ENCODE assay signal across 1 cellular context in the genomic region with DNA sequence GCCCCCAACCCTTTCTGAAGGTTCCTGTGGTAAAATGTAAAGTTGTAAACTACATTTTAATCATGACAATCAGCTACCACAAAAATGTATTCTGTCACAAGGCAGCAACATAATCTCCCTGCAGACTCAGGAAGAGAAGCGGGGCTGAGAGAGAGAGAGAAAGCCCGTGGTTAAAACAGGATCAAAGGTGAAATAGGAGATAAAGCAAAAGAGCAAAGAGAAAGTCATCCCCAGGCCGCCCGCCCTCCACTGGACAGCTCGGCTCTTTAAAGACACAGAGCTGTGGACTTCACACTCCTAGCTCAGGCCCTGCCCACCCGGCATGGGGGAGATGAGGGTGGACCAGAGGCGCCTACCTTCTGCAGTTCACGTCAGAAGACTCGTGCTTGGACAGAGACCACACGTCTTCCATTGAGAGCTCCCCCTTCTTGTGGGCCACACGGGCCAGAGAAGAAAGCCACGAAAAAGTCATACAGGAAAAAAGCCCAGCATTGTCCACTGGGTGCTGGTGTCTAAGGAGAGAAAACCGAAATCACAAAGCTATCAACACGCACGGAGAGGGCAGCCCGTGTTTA.
TF ChIP-seq lines count a peak whose summit lies in the region.

No MANE protein-coding gene starts in this region.

TF ChIP-seq in K562, 482 proteins besides CTCF, POLR2A, EP300 and RAD21 (continued from another document and continues in another):
- TF ChIP-seq ARID3A (IDR thresholded peaks at IDR 0.05; ENCODE audit: borderline replicate concordance, low read depth, low read length) (peak; percentile 74; the same call in 1 of the 2 replicates), ZKSCAN1 (IDR thresholded peaks at IDR 0.05; ENCODE audit: low read depth, low read length) (no peak), TEAD2 (tag; IDR thresholded peaks at IDR 0.05) (no peak), ZNF184 (CRISPR knock-in tag; IDR thresholded peaks at IDR 0.05) (no peak), RAD51 (IDR thresholded peaks at IDR 0.05; ENCODE audit: borderline replicate concordance, low read depth) (0 out of 2 replicates have a peak, but pooled peaks have one; percentile 21), KDM5B (IDR thresholded peaks at IDR 0.05; ENCODE audit: insufficient replicate concordance, low read depth, low read length) (no peak), SRSF3 (IDR thresholded peaks at IDR 0.05; ENCODE audit: insufficient read depth, low read length) (no peak), BHLHE40 (IDR thresholded peaks at IDR 0.05; ENCODE audit: low read length) (peak; percentile 38; the same call in 1 of the 2 replicates), SMARCA5 (IDR thresholded peaks at IDR 0.05) (no peak), RBM34 (IDR thresholded peaks at IDR 0.05; ENCODE audit: borderline replicate concordance, insufficient read depth, low read length) (no peak), ZC3H11A (IDR thresholded peaks at IDR 0.05; ENCODE audit: low read depth, low read length) (no peak), ZNF507 (tag; conservative IDR thresholded peaks at IDR 0.05) (no peak), ZNF707 (CRISPR knock-in tag; conservative IDR thresholded peaks at IDR 0.05) (no peak), ARHGAP35 (IDR thresholded peaks at IDR 0.05; ENCODE audit: partially characterized antibody) (no peak), GATA2 (CRISPR knock-in tag; IDR thresholded peaks at IDR 0.05) (peak; percentile 85), CCNT2 (IDR thresholded peaks at IDR 0.05; ENCODE audit: borderline replicate concordance, extremely low read depth, insufficient read length, low read depth, low read length) (no peak), CBX8 (IDR thresholded peaks at IDR 0.05; ENCODE audit: borderline replicate concordance, extremely low read depth, low read depth, low read length, poor library complexity, severe bottlenecking) (no peak), ZEB2 (IDR thresholded peaks at IDR 0.05) (peak; percentile 73; the same call in 1 of the 2 replicates), TOE1 (IDR thresholded peaks at IDR 0.05; ENCODE audit: borderline replicate concordance) (peak; percentile 63; the same call in 1 of the 2 replicates), TOE1 (CRISPR knock-in tag; IDR thresholded peaks at IDR 0.05; ENCODE audit: borderline replicate concordance, low read depth) (no peak), KAT2B (IDR thresholded peaks at IDR 0.05; ENCODE audit: low read depth, low read length) (no peak), USF1 (CRISPR knock-in tag; IDR thresholded peaks at IDR 0.05) (no peak), POLR3G (IDR thresholded peaks at IDR 0.05; ENCODE audit: extremely low read depth, insufficient read length, insufficient replicate concordance) (no peak), POLR2H (tag; IDR thresholded peaks at IDR 0.05; ENCODE audit: low read depth) (no peak), L3MBTL2 (IDR thresholded peaks at IDR 0.05) (peak; percentile 68), MXI1 (IDR thresholded peaks at IDR 0.05; ENCODE audit: low read depth, low read length) (no peak), CBFA2T2 (conservative IDR thresholded peaks at IDR 0.05) (peak; percentile 71), NELFE (IDR thresholded peaks at IDR 0.05; ENCODE audit: insufficient read depth, insufficient read length) (no peak), ETV5 (CRISPR knock-in tag; IDR thresholded peaks at IDR 0.05; ENCODE audit: low read depth) (peak; percentile 59; the same call in 1 of the 2 replicates), CBX1 (IDR thresholded peaks at IDR 0.05; ENCODE audit: low read depth) (no peak), TSC22D4 (tag; IDR thresholded peaks at IDR 0.05) (no peak), ETV1 (tag; conservative IDR thresholded peaks at IDR 0.05; ENCODE audit: low read depth) (peak; percentile 84), NFATC3 (IDR thresholded peaks at IDR 0.05) (no peak), E2F3 (CRISPR knock-in tag; IDR thresholded peaks at IDR 0.05) (no peak), ZKSCAN3 (CRISPR knock-in tag; IDR thresholded peaks at IDR 0.05) (no peak), JUNB (CRISPR knock-in tag; conservative IDR thresholded peaks at IDR 0.05) (no peak), ZSCAN29 (IDR thresholded peaks at IDR 0.05) (no peak), ESRRA (IDR thresholded peaks at IDR 0.05; ENCODE audit: borderline replicate concordance, low read depth) (peak; percentile 88), ZC3H8 (IDR thresholded peaks at IDR 0.05) (no peak), RFX1 (IDR thresholded peaks at IDR 0.05) (no peak), ARID1B (IDR thresholded peaks at IDR 0.05) (peak; percentile 89)
- TF ChIP-seq, protein P1, sequence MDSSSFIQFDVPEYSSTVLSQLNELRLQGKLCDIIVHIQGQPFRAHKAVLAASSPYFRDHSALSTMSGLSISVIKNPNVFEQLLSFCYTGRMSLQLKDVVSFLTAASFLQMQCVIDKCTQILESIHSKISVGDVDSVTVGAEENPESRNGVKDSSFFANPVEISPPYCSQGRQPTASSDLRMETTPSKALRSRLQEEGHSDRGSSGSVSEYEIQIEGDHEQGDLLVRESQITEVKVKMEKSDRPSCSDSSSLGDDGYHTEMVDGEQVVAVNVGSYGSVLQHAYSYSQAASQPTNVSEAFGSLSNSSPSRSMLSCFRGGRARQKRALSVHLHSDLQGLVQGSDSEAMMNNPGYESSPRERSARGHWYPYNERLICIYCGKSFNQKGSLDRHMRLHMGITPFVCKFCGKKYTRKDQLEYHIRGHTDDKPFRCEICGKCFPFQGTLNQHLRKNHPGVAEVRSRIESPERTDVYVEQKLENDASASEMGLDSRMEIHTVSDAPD (CRISPR knock-in tag; IDR thresholded peaks at IDR 0.05), result no peak
- TF ChIP-seq, protein P2, sequence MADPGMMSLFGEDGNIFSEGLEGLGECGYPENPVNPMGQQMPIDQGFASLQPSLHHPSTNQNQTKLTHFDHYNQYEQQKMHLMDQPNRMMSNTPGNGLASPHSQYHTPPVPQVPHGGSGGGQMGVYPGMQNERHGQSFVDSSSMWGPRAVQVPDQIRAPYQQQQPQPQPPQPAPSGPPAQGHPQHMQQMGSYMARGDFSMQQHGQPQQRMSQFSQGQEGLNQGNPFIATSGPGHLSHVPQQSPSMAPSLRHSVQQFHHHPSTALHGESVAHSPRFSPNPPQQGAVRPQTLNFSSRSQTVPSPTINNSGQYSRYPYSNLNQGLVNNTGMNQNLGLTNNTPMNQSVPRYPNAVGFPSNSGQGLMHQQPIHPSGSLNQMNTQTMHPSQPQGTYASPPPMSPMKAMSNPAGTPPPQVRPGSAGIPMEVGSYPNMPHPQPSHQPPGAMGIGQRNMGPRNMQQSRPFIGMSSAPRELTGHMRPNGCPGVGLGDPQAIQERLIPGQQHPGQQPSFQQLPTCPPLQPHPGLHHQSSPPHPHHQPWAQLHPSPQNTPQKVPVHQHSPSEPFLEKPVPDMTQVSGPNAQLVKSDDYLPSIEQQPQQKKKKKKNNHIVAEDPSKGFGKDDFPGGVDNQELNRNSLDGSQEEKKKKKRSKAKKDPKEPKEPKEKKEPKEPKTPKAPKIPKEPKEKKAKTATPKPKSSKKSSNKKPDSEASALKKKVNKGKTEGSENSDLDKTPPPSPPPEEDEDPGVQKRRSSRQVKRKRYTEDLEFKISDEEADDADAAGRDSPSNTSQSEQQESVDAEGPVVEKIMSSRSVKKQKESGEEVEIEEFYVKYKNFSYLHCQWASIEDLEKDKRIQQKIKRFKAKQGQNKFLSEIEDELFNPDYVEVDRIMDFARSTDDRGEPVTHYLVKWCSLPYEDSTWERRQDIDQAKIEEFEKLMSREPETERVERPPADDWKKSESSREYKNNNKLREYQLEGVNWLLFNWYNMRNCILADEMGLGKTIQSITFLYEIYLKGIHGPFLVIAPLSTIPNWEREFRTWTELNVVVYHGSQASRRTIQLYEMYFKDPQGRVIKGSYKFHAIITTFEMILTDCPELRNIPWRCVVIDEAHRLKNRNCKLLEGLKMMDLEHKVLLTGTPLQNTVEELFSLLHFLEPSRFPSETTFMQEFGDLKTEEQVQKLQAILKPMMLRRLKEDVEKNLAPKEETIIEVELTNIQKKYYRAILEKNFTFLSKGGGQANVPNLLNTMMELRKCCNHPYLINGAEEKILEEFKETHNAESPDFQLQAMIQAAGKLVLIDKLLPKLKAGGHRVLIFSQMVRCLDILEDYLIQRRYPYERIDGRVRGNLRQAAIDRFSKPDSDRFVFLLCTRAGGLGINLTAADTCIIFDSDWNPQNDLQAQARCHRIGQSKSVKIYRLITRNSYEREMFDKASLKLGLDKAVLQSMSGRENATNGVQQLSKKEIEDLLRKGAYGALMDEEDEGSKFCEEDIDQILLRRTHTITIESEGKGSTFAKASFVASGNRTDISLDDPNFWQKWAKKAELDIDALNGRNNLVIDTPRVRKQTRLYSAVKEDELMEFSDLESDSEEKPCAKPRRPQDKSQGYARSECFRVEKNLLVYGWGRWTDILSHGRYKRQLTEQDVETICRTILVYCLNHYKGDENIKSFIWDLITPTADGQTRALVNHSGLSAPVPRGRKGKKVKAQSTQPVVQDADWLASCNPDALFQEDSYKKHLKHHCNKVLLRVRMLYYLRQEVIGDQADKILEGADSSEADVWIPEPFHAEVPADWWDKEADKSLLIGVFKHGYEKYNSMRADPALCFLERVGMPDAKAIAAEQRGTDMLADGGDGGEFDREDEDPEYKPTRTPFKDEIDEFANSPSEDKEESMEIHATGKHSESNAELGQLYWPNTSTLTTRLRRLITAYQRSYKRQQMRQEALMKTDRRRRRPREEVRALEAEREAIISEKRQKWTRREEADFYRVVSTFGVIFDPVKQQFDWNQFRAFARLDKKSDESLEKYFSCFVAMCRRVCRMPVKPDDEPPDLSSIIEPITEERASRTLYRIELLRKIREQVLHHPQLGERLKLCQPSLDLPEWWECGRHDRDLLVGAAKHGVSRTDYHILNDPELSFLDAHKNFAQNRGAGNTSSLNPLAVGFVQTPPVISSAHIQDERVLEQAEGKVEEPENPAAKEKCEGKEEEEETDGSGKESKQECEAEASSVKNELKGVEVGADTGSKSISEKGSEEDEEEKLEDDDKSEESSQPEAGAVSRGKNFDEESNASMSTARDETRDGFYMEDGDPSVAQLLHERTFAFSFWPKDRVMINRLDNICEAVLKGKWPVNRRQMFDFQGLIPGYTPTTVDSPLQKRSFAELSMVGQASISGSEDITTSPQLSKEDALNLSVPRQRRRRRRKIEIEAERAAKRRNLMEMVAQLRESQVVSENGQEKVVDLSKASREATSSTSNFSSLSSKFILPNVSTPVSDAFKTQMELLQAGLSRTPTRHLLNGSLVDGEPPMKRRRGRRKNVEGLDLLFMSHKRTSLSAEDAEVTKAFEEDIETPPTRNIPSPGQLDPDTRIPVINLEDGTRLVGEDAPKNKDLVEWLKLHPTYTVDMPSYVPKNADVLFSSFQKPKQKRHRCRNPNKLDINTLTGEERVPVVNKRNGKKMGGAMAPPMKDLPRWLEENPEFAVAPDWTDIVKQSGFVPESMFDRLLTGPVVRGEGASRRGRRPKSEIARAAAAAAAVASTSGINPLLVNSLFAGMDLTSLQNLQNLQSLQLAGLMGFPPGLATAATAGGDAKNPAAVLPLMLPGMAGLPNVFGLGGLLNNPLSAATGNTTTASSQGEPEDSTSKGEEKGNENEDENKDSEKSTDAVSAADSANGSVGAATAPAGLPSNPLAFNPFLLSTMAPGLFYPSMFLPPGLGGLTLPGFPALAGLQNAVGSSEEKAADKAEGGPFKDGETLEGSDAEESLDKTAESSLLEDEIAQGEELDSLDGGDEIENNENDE (IDR thresholded peaks at IDR 0.05; ENCODE audit: low read depth, low read length), result no peak
- TF ChIP-seq, protein P3, sequence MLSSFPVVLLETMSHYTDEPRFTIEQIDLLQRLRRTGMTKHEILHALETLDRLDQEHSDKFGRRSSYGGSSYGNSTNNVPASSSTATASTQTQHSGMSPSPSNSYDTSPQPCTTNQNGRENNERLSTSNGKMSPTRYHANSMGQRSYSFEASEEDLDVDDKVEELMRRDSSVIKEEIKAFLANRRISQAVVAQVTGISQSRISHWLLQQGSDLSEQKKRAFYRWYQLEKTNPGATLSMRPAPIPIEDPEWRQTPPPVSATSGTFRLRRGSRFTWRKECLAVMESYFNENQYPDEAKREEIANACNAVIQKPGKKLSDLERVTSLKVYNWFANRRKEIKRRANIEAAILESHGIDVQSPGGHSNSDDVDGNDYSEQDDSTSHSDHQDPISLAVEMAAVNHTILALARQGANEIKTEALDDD (IDR thresholded peaks at IDR 0.05), result no peak
- TF ChIP-seq, protein P4, sequence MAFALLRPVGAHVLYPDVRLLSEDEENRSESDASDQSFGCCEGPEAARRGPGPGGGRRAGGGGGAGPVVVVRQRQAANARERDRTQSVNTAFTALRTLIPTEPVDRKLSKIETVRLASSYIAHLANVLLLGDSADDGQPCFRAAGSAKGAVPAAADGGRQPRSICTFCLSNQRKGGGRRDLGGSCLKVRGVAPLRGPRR (CRISPR knock-in tag; IDR thresholded peaks at IDR 0.05), result no peak
